ENCODE assay signal across 27 cellular contexts in genomic region chr13:50011461-50011860, GRCh38. TPM values are rescaled to one million over a fixed set of nuclear protein-coding genes. Genes with fewer than 3 reads are reported as not detected.
DNase-seq lines count a peak whose midpoint lies in the region; ATAC-seq and TF ChIP-seq lines count a peak whose summit lies in the region.
"Had no signal": no experiment of that assay in that cellular context is flagged by ENCODE, and none has a peak within 500 bp of the region (broad histone marks: within the 10 kb centered on the region; RNA-seq: fewer than 3 reads in every experiment).

No MANE protein-coding gene starts in this region.

- peak overlapping the region; percentile 65 to 75 for H3K27ac Mint-ChIP-seq in natural killer cell
- H3K27ac Mint-ChIP-seq: activated CD4-positive, alpha-beta memory T cell treated with anti-CD3 and anti-CD28 coated beads for 36 hours had no signal

- H3K27me3 ChIP-seq in Karpas-422 (ENCODE audit: low read length) (no peaks in the 10 kb centered on the region), gastrocnemius medialis (no peaks in the 10 kb centered on the region)

- no peak overlapping the region for H2AFZ ChIP-seq in Karpas-422 (ENCODE audit: low read length)

- no peaks in the 10 kb centered on the region for H3K9me2 ChIP-seq in Karpas-422 (replicated peaks; ENCODE audit: insufficient read depth, low read length)

- peaks cover 30 to 45% of the 10 kb centered on the region in 2 donors for H3K4me1 Mint-ChIP-seq in natural killer cell

- H3K36me3 ChIP-seq in Karpas-422 (ENCODE audit: insufficient read depth, low read length) (peaks cover 61% of the 10 kb centered on the region; the same call in 1 of the 2 replicates), gastrocnemius medialis (peaks cover 0 to 21% of the 10 kb centered on the region in 2 donors)

- DNase-seq in Karpas-422 (no peak), caudate nucleus (lab: John Stamatoyannopoulos, UW) (peak in 22 of 61 donors; percentile 1 to 74 (median 23)), natural killer cell (no peak), superior temporal gyrus (ENCODE audit: extremely low spot score) (peak; percentile 83), HUDEP-2 (lab: John Stamatoyannopoulos, UW; ENCODE audit: unreplicated experiment in 76 of 76) (no peak), gastrocnemius medialis (no peak)
- DNase-seq: activated CD4-positive, alpha-beta memory T cell treated with anti-CD3 and anti-CD28 coated beads for 36 hours; activated gamma-delta T cell; amniotic stem cell; CD4-positive, alpha-beta memory T cell; cortex of kidney; DMS 273 treated with DMSO at 0.1 percent for 48 hours; KBM-7; MM.1S; NCI-H2081; NCI-H345; NCI-H748 treated with DMSO at 0.1 percent for 48 hours; OCI-M1; stimulated activated CD4-positive, alpha-beta T cell treated with anti-CD3 and anti-CD28 coated beads, Interleukin-2, amount 100 ng/mL, for 24 hours; SW 1271; T1000 had no signal

- no peaks in the 10 kb centered on the region for H3K4me1 ChIP-seq in Karpas-422 (ENCODE audit: low read length)
- H3K4me1 ChIP-seq in gastrocnemius medialis: peaks cover 13 to 15% of the 10 kb centered on the region in 2 donors

- TF ChIP-seq CTCF in natural killer cell (IDR thresholded peaks at IDR 0.05) (no peak), gastrocnemius medialis (IDR thresholded peaks at IDR 0.05 in 4 of 5, conservative IDR thresholded peaks at IDR 0.05 in 1 of 5) (no peak)

- H3K4me3 ChIP-seq in Karpas-422 (ENCODE audit: low read length): no peak overlapping the region
- no peak overlapping the region for H3K4me3 ChIP-seq in gastrocnemius medialis
- H3K4me3 ChIP-seq: lung, smooth muscle cell, thoracic aorta had no signal

- no peaks in the 10 kb centered on the region for H3K36me3 Mint-ChIP-seq in natural killer cell

- in situ Hi-C loops in gastrocnemius medialis (cut with MboI; ENCODE audit: low sequenced_read_pairs in 4 of 4): no loop called here

- no peaks in the 10 kb centered on the region for H4K20me1 ChIP-seq in Karpas-422 (ENCODE audit: insufficient read depth, low read depth, low read length)

- intact Hi-C loops in natural killer cell (cut with micrococcal nuclease): no loop called here
- intact Hi-C loops in gastrocnemius medialis (cut with DNase I; ENCODE audit: low total_unique reads): no loop called here

- no peak overlapping the region for H3K4me3 Mint-ChIP-seq in natural killer cell
- H3K4me3 Mint-ChIP-seq: activated CD4-positive, alpha-beta memory T cell treated with anti-CD3 and anti-CD28 coated beads for 36 hours; CD4-positive, alpha-beta memory T cell had no signal

- H3K4me2 ChIP-seq in Karpas-422 (ENCODE audit: low read depth, low read length, poor library complexity, severe bottlenecking): no peak overlapping the region
- H3K4me2 ChIP-seq: smooth muscle cell had no signal

- H3K27me3 Mint-ChIP-seq in natural killer cell (ENCODE audit: low read depth in 2 of 2): no peaks in the 10 kb centered on the region
- H3K27me3 Mint-ChIP-seq: activated CD4-positive, alpha-beta memory T cell treated with anti-CD3 and anti-CD28 coated beads for 36 hours; CD4-positive, alpha-beta memory T cell had no signal

- TF ChIP-seq POLR2A in gastrocnemius medialis (IDR thresholded peaks at IDR 0.05): no peak

- ATAC-seq in natural killer cell: no peak
- ATAC-seq in gastrocnemius medialis: no peak
- no peak for ATAC-seq in HG02885 (IDR thresholded peaks at IDR 0.05; ENCODE audit: poor library complexity, unreplicated experiment)

- H3K79me2 ChIP-seq in Karpas-422 (ENCODE audit: low read length): peaks cover 63% of the 10 kb centered on the region

- H3K9ac ChIP-seq in Karpas-422 (ENCODE audit: low read length): no peak overlapping the region

- H3K9me3 ChIP-seq in Karpas-422 (ENCODE audit: low read length) (no peaks in the 10 kb centered on the region), gastrocnemius medialis (no peaks in the 10 kb centered on the region)
- H3K9me3 ChIP-seq: thoracic aorta had no signal

- H3K9me3 Mint-ChIP-seq in natural killer cell: no peaks in the 10 kb centered on the region
- H3K9me3 Mint-ChIP-seq: activated CD4-positive, alpha-beta memory T cell treated with anti-CD3 and anti-CD28 coated beads for 36 hours; CD4-positive, alpha-beta memory T cell had no signal

- H3K27ac ChIP-seq in Karpas-422 (ENCODE audit: low read length) (0 out of 2 replicates have a peak overlapping the region, but pooled peaks have one; percentile 11), caudate nucleus (ENCODE audit: low read depth, low read length) (peak overlapping the region; percentile 78), gastrocnemius medialis (no peak overlapping the region)
- H3K27ac ChIP-seq: thoracic aorta had no signal

RNA-seq across cellular contexts. Expression of gene KCNRG, which starts 3.8 kb away (rescaled TPM):
- total RNA-seq in Karpas-422 (2014; rRNA removed; shearing (Covaris generic); ENCODE audit: low replicate concordance): 3.4 and 4.5 TPM in 2 replicates
- total RNA-seq in natural killer cell (1 to 10 TPM in 1 of 3 donors, under 1 TPM in 2; 0.43 to 1.0 (median 0.61) TPM), gastrocnemius medialis (under 1 TPM in 2 of 4 donors, not detected in 2; 0.66 to 0.72 TPM)
- total RNA-seq: activated CD4-positive, alpha-beta memory T cell treated with anti-CD3 and anti-CD28 coated beads for 36 hours; HT-29; kidney epithelial cell had no signal

RNA-seq across cellular contexts. Expression of gene TRIM13, which starts 14.6 kb away (rescaled TPM):
- total RNA-seq in Karpas-422 (2014; rRNA removed; shearing (Covaris generic); ENCODE audit: low replicate concordance): 17.5 and 18.2 TPM in 2 replicates
- total RNA-seq in natural killer cell: 10 to 100 TPM; 18.9 to 22.1 (median 20.6) TPM
- 10 to 100 TPM; 11.4 to 21.5 (median 19.1) TPM for total RNA-seq in gastrocnemius medialis

Comparison
In these comparisons a context has a peak if more than half of its experiments do, and no peak if none do; other contexts are left out.
1. H3K27ac ChIP-seq: peak in Karpas-422 (single experiment) and caudate nucleus (single experiment); none in gastrocnemius medialis (0 of 4).